8 cellular contexts compared by ENCODE assay signal in genomic region chr4:142406051-142406549, GRCh38.
A peak's percentile ranks its signal among the peaks of the same experiment; 100 is the strongest.
DNase-seq lines count a peak whose midpoint lies in the region; ATAC-seq, FAIRE-seq and TF ChIP-seq lines count a peak whose summit lies in the region.

No MANE protein-coding gene starts in this region.

- dilution Hi-C loops in keratinocyte (cut with MboI; ENCODE audit: extremely low pct_ligation_motif_present, low sequenced_read_pairs), result no loop called here

- POLR2A ChIA-PET in A673 (lab: Charles Lee; ENCODE audit: low non-redundant PET) (no interaction called here), HEK293T (lab: Yijun Ruan, JAX) (interaction anchor here (0.5 to 2.2 kb wide), 8 partner anchors 10 to 57 kb away, joined by 3 to 10 read pairs (median 3); no protein-coding TSS in a partner anchor)

- TF ChIP-seq CTCF in A673 (conservative IDR thresholded peaks at IDR 0.05; ENCODE audit: low read depth, low read length) (no peak), keratinocyte (optimal IDR thresholded peaks at IDR 0.05 in 1 of 3, IDR thresholded peaks at IDR 0.05 in 1 of 3, conservative IDR thresholded peaks at IDR 0.05 in 1 of 3; ENCODE audit: extremely low read depth in 1 of 3, insufficient read depth in 2 of 3, low read length in 3 of 3) (no peak)

- H3K4me3 Mint-ChIP-seq in activated T-helper 1 cell treated with anti-CD3 and anti-CD28 coated beads, Interleukin-12 subunit alpha, Interleukin-12 subunit beta, Interleukin-2, Interleukin-4 antibody, amounts not matched to agents 30 ng/mL and 10 ng/mL and 1 ng/mL, durations not matched to agents 14 hours and 24 hours and 36 hours, result peak overlapping the region; percentile 97

- H3K36me3 Mint-ChIP-seq in activated T-helper 1 cell treated with anti-CD3 and anti-CD28 coated beads, Interleukin-12 subunit alpha, Interleukin-12 subunit beta, Interleukin-2, Interleukin-4 antibody, amounts not matched to agents 30 ng/mL and 10 ng/mL and 1 ng/mL, durations not matched to agents 14 hours and 24 hours and 36 hours (ENCODE audit: low read depth), result peaks cover under 1% of the 10 kb centered on the region

- H2AFZ ChIP-seq in keratinocyte (ENCODE audit: control insufficient read depth, low read length), result peak overlapping the region; percentile 52

- H3K4me3 ChIP-seq in A673 (ENCODE audit: low read depth, low read length, poor library complexity, severe bottlenecking), result peak overlapping the region; percentile 49
- peak overlapping the region; percentile 54 to 78 (median 75) for H3K4me3 ChIP-seq in keratinocyte (ENCODE audit: control insufficient read depth in 2 of 3, extremely low read depth in 1 of 3, insufficient read depth in 2 of 3, low read depth in 1 of 3, low read length in 3 of 3)
- no peak overlapping the region for H3K4me3 ChIP-seq in MG63

- H3K27ac Mint-ChIP-seq in activated T-helper 1 cell treated with anti-CD3 and anti-CD28 coated beads, Interleukin-12 subunit alpha, Interleukin-12 subunit beta, Interleukin-2, Interleukin-4 antibody, amounts not matched to agents 30 ng/mL and 10 ng/mL and 1 ng/mL, durations not matched to agents 14 hours and 24 hours and 36 hours, result peak overlapping the region; percentile 99

- H3K4me1 Mint-ChIP-seq in activated T-helper 1 cell treated with anti-CD3 and anti-CD28 coated beads, Interleukin-12 subunit alpha, Interleukin-12 subunit beta, Interleukin-2, Interleukin-4 antibody, amounts not matched to agents 30 ng/mL and 10 ng/mL and 1 ng/mL, durations not matched to agents 14 hours and 24 hours and 36 hours (ENCODE audit: low read depth), result peaks cover 73% of the 10 kb centered on the region

- ATAC-seq in HG02884 (IDR thresholded peaks at IDR 0.05; ENCODE audit: unreplicated experiment), result no peak

- no TSS peak for BruUV-seq in A673 (replicated peaks; lab: Mats Ljungman, UMichigan)

- no peaks in the 10 kb centered on the region for H3K9me3 ChIP-seq in A673 (ENCODE audit: low read depth, low read length, poor library complexity, severe bottlenecking)
- H3K9me3 ChIP-seq in keratinocyte (ENCODE audit: control insufficient read depth, low read depth, low read length), result no peaks in the 10 kb centered on the region
- no peaks in the 10 kb centered on the region for H3K9me3 ChIP-seq in MG63

- H4K20me1 ChIP-seq in keratinocyte (ENCODE audit: control insufficient read depth, extremely low read depth, insufficient read depth, low read length), result no peaks in the 10 kb centered on the region

- H3K27ac ChIP-seq in A673 (ENCODE audit: low read depth, low read length, poor library complexity, severe bottlenecking) (peak overlapping the region; percentile 69), keratinocyte (ENCODE audit: control insufficient read depth, insufficient read depth, low read length) (peak overlapping the region; percentile 99)

- H3K27me3 Mint-ChIP-seq in activated T-helper 1 cell treated with anti-CD3 and anti-CD28 coated beads, Interleukin-12 subunit alpha, Interleukin-12 subunit beta, Interleukin-2, Interleukin-4 antibody, amounts not matched to agents 30 ng/mL and 10 ng/mL and 1 ng/mL, durations not matched to agents 14 hours and 24 hours and 36 hours (ENCODE audit: insufficient read depth), result no peaks in the 10 kb centered on the region

- no peaks in the 10 kb centered on the region for H3K36me3 ChIP-seq in A673 (ENCODE audit: insufficient read depth, low read length, poor library complexity, severe bottlenecking)
- H3K36me3 ChIP-seq in keratinocyte (ENCODE audit: control insufficient read depth in 2 of 2, extremely low read depth in 1 of 2, insufficient read depth in 2 of 2, low read length in 2 of 2), result peaks cover 6 to 9% of the 10 kb centered on the region in 2 experiments
- H3K36me3 ChIP-seq in MG63, result no peaks in the 10 kb centered on the region

- CTCF ChIA-PET in A673 (lab: Charles Lee) (no interaction called here), HEK293T (lab: Yijun Ruan, JAX) (interaction anchor here (0.7 kb wide), 1 partner anchor 314 kb away, joined by 3 read pairs; no protein-coding TSS in a partner anchor)

- H3K79me2 ChIP-seq in keratinocyte (ENCODE audit: control insufficient read depth, insufficient read depth, low read length), result peaks cover 34% of the 10 kb centered on the region

- H3K9me1 ChIP-seq in keratinocyte (ENCODE audit: control insufficient read depth, extremely low read depth, insufficient read depth, low read length), result no peaks in the 10 kb centered on the region

- H3K4me2 ChIP-seq in keratinocyte (ENCODE audit: control insufficient read depth, extremely low read depth, insufficient read depth, low read depth, low read length), result peak overlapping the region; percentile 84

- peaks cover 56% of the 10 kb centered on the region for H3K4me1 ChIP-seq in A673 (ENCODE audit: insufficient read depth, low read length, poor library complexity, severe bottlenecking)
- peaks cover 52% of the 10 kb centered on the region for H3K4me1 ChIP-seq in keratinocyte (ENCODE audit: control insufficient read depth, extremely low read depth, insufficient read depth, low read length)

- no peaks in the 10 kb centered on the region for H3K27me3 ChIP-seq in A673 (replicated peaks; ENCODE audit: insufficient read depth, low read depth, low read length, poor library complexity)
- H3K27me3 ChIP-seq in keratinocyte (ENCODE audit: control insufficient read depth, extremely low read depth, insufficient read depth, low read length), result no peaks in the 10 kb centered on the region
- no peaks in the 10 kb centered on the region for H3K27me3 ChIP-seq in MG63

- intact Hi-C loops in A673 (cut with micrococcal nuclease; ENCODE audit: unreplicated experiment), result loop anchor here (5.0 kb wide), 1 partner anchor 39 kb away; no protein-coding TSS in a partner anchor
- intact Hi-C loops in activated T-helper 1 cell treated with anti-CD3 and anti-CD28 coated beads, Interleukin-12 subunit alpha, Interleukin-12 subunit beta, Interleukin-2, Interleukin-4 antibody, amounts not matched to agents 30 ng/mL and 10 ng/mL and 1 ng/mL, durations not matched to agents 14 hours and 24 hours and 36 hours (cut with micrococcal nuclease), result loop anchor here (2.0 to 10.0 kb wide), 6 partner anchors 139 to 1106 kb away; partner anchors contain the start of gene SMARCA5

- H3K9me3 Mint-ChIP-seq in activated T-helper 1 cell treated with anti-CD3 and anti-CD28 coated beads, Interleukin-12 subunit alpha, Interleukin-12 subunit beta, Interleukin-2, Interleukin-4 antibody, amounts not matched to agents 30 ng/mL and 10 ng/mL and 1 ng/mL, durations not matched to agents 14 hours and 24 hours and 36 hours, result no peaks in the 10 kb centered on the region

- DNase-seq in A673 (ENCODE audit: low spot score), result no peak
- peak; percentile 40 for DNase-seq in HEK293T (ENCODE audit: extremely low spot score)
- DNase-seq in activated T-helper 1 cell treated with anti-CD3 and anti-CD28 coated beads, Interleukin-12 subunit alpha, Interleukin-12 subunit beta, Interleukin-2, Interleukin-4 antibody, amounts not matched to agents 30 ng/mL and 10 ng/mL and 1 ng/mL, durations not matched to agents 14 hours and 24 hours and 36 hours (ENCODE audit: low spot score), result no peak
- DNase-seq in keratinocyte (ENCODE audit: low read depth, low spot score), result no peak
- no peak for DNase-seq in NCI-H2227 treated with DMSO at 0.1 percent for 48 hours (lab: John Stamatoyannopoulos, UW)
- DNase-seq in T-helper 9 cell, result no peak
- no peak for DNase-seq in MG63

- no peak for FAIRE-seq in keratinocyte (lab: Jason Lieb, UNC)

- peak overlapping the region; percentile 89 for H3K9ac ChIP-seq in keratinocyte (ENCODE audit: control insufficient read depth, extremely low read depth, insufficient read depth, low read length)

TF ChIP-seq in HEK293T, 16 proteins besides CTCF, POLR2A, EP300 and RAD21:
- no peak for TF ChIP-seq HDGF (IDR thresholded peaks at IDR 0.05; ENCODE audit: borderline replicate concordance)
